9 cellular contexts compared by ENCODE assay signal in the genomic region with DNA sequence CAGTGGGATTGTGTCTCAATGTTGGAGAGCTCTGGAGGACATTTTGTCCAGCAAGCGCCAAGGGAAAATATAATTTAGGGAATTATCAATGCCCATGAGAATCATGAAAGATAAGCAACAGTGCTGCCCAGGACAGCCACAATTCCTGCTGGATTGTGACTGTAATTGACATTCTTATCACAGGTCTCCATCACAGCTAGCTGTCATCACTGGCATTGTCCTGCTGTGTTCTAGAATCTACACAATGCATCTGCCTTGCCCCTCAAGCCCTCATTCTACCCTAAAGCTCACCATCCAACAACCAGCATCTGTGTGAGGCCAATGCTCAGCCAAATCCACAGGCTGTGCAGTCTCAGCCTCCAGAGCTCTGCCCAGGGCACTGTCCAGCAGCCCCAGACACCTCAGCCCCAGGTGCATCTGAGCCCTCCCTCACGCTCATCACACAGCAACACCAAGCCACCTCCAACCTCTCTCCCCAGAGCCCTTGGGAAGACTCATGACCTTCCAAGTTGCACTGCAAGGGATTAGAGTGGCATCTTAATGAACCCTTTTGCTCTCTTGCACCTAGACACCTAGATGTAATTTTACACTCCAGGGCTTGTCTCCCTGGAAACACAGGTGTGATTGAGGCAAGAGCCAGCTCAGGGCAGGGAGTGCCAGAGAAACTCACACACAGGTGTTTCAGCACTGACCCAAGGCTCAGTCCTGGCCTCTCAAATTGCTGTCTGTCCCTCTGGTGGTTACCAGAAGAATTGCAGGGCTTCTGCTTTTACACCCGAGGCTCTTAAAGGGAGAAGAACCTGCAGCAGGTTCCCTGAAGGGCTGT.
DNase-seq lines count a peak whose midpoint lies in the region; ATAC-seq, FAIRE-seq and TF ChIP-seq lines count a peak whose summit lies in the region.
"Had no signal": no experiment of that assay in that cellular context is flagged by ENCODE, and none has a peak within 500 bp of the region (broad histone marks: within the 10 kb centered on the region; RNA-seq: fewer than 3 reads in every experiment).

No MANE protein-coding gene starts in this region.

- H3K9me3 ChIP-seq in mammary epithelial cell (replicated peaks; ENCODE audit: insufficient read depth, low read length) = no peaks in the 10 kb centered on the region
- H3K9me3 ChIP-seq in stomach = no peaks in the 10 kb centered on the region

- H2AFZ ChIP-seq in mammary epithelial cell (ENCODE audit: low read depth, low read length) = no peak overlapping the region

- H3K27ac ChIP-seq in mammary epithelial cell (ENCODE audit: insufficient read depth, low read depth, low read length) (no peak overlapping the region), stomach (no peak overlapping the region)
- H3K27ac ChIP-seq: SK-N-MC had no signal

- dilution Hi-C loops in mammary epithelial cell (cut with HindIII; ENCODE audit: low sequenced_read_pairs) = no loop called here

- peak; percentile 60 for FAIRE-seq in GM19239 (lab: Jason Lieb, UNC)
- FAIRE-seq in RCC 7860 (lab: Jason Lieb, UNC) = no peak

- no peak for TF ChIP-seq EP300 in stomach (IDR thresholded peaks at IDR 0.05)

- intact Hi-C loops in mammary epithelial cell (cut with micrococcal nuclease) = loop anchor here (5.0 kb wide), 1 partner anchor 657 kb away; no protein-coding TSS in a partner anchor
- intact Hi-C loops in stomach (cut with DNase I; ENCODE audit: low total_unique reads) = no loop called here

- H3K4me2 ChIP-seq in mammary epithelial cell (ENCODE audit: insufficient read depth, low read depth, low read length) = no peak overlapping the region

- WGBS in mammary epithelial cell (ENCODE audit: low coverage, missing lambda C conversion rate) = 47% methylated on average over 3 of the region's 3 CpGs
- 34 to 58% (median 51%) methylated on average over 3 of the region's 3 CpGs for WGBS in stomach, 5 donors

- H3K27me3 ChIP-seq in mammary epithelial cell (ENCODE audit: insufficient read depth, low read length) (no peaks in the 10 kb centered on the region), stomach (peaks cover 0 to 87% (median 24%) of the 10 kb centered on the region in 3 donors)

- no peak overlapping the region for H3K9ac ChIP-seq in mammary epithelial cell (ENCODE audit: insufficient read depth, low read length)

- TF ChIP-seq CTCF in mammary epithelial cell (conservative IDR thresholded peaks at IDR 0.05 in 1 of 2, IDR thresholded peaks at IDR 0.05 in 1 of 2; ENCODE audit: extremely low read depth in 1 of 2, insufficient read depth in 1 of 2, low read depth in 1 of 2, low read length in 2 of 2) = peak; percentile 85 to 87
- TF ChIP-seq CTCF in stomach (IDR thresholded peaks at IDR 0.05) = peak in 5 of 7 experiments; percentile 55 to 93 (median 87)

- no peak for ATAC-seq in HG03460 (IDR thresholded peaks at IDR 0.05; ENCODE audit: unreplicated experiment)

- DNase-seq in COR-L47 (lab: John Stamatoyannopoulos, UW) (peak; percentile 58), GM19239 (ENCODE audit: insufficient read length, low spot score) (peak; percentile 70), Kasumi-1 (lab: John Stamatoyannopoulos, UW) (peak; percentile 72 to 78), RCC 7860 (ENCODE audit: low spot score) (peak; percentile 38), mammary epithelial cell (peak; percentile 56), kidney glomerular epithelial cell (lab: John Stamatoyannopoulos, UW) (peak; percentile 64), stomach (peak; percentile 37)

- H3K4me3 ChIP-seq in mammary epithelial cell (replicated peaks in 1 of 3; ENCODE audit: insufficient read depth in 1 of 3, low read depth in 2 of 3, low read length in 3 of 3) = no peak overlapping the region
- H3K4me3 ChIP-seq in stomach = no peak overlapping the region
- H3K4me3 ChIP-seq: SK-N-MC had no signal

- in situ Hi-C loops in mammary epithelial cell (cut with MboI; ENCODE audit: low sequenced_read_pairs in 2 of 2) = no loop called here

- H3K4me1 ChIP-seq in mammary epithelial cell (ENCODE audit: insufficient read depth, low read length) = no peaks in the 10 kb centered on the region
- peaks cover 0 to 6% (median 0%) of the 10 kb centered on the region in 4 donors for H3K4me1 ChIP-seq in stomach

- TF ChIP-seq POLR2A in stomach (IDR thresholded peaks at IDR 0.05) = no peak

- CTCF ChIA-PET in mammary epithelial cell (lab: Charles Lee; ENCODE audit: low non-redundant PET) = interaction anchor here (0.8 kb wide), 1 partner anchor 106 kb away, joined by 3 read pairs; no protein-coding TSS in a partner anchor

- H3K36me3 ChIP-seq in mammary epithelial cell (ENCODE audit: insufficient read depth, low read length) (no peaks in the 10 kb centered on the region), stomach (no peaks in the 10 kb centered on the region)

- H4K20me1 ChIP-seq in mammary epithelial cell (ENCODE audit: insufficient read depth, low read length) = no peaks in the 10 kb centered on the region

- no TSS peak for BruUV-seq in mammary epithelial cell (replicated peaks; lab: Mats Ljungman, UMichigan)

- no peaks in the 10 kb centered on the region for H3K79me2 ChIP-seq in mammary epithelial cell (ENCODE audit: insufficient read depth, low read length)
